ENCODE assay signal across 1 cellular context in the genomic region with DNA sequence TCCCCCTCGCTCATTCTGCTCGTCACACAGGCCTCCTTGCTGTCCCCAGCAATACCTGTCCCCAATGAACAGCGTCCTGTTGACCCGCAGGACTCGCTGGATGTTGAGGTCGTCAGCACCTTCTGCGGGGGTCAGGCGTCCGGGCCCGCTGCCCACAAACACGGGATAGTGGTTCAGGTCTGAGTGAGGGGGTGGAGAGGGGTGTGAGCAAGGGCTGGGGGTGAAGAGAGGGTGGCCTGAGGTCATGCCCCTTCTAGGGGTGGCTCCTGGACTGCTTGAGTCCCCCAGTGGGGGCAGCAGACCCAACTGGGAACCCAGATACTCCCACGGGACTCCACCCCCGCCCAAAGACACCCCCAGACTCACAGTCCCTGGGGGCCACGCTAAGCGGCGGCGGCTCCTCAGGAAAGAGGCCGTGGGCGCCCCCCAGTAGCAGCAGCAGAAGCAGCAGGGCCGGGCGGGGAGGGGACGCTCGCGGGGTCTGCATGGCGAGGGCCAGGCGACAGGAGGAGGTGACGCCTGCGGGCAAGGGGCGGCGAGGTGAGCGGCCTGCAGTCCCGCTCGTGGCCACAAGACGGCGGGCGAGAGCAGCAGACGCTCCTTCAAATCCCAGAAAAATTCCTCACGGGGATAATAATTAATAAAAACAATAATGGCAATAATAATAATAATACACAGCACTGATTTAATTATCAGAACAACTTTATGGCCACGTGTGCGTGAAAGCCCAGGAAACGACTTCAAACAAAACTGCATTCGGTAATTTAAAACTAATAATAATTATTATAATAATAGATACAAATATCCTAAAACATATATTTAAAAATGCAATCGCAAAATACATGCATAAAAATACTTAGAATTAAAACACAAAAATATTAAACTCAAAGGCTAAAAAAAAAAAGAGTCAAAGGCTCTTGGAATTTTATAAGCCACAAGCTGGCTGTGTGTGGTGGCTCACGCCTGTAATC.
TF ChIP-seq lines count a peak whose summit lies in the region.

No MANE protein-coding gene starts in this region.

TF ChIP-seq in K562, 482 proteins besides CTCF, POLR2A, EP300 and RAD21 (continued from another document and continues in another):
- TF ChIP-seq CHD7 (IDR thresholded peaks at IDR 0.05; ENCODE audit: low read depth, low read length) (no peak), CEBPG (CRISPR knock-in tag; IDR thresholded peaks at IDR 0.05) (peak; percentile 29; the same call in 1 of the 2 replicates), CEBPG (tag; conservative IDR thresholded peaks at IDR 0.05 in 1 of 2, IDR thresholded peaks at IDR 0.05 in 1 of 2) (no peak), NUFIP1 (IDR thresholded peaks at IDR 0.05; ENCODE audit: partially characterized antibody) (no peak), YY1 (IDR thresholded peaks at IDR 0.05; ENCODE audit: borderline replicate concordance in 1 of 3, control insufficient read depth in 1 of 3, extremely low read depth in 1 of 3, insufficient read depth in 3 of 3, insufficient read length in 1 of 3, insufficient replicate concordance in 2 of 3, low read depth in 1 of 3, low read length in 2 of 3) (peak in 1 of 3 experiments; percentile 0), TAF7 (tag; IDR thresholded peaks at IDR 0.05) (no peak), KDM4B (IDR thresholded peaks at IDR 0.05; ENCODE audit: borderline replicate concordance in 2 of 2, low read depth in 1 of 2) (no peak), RHOXF2B (CRISPR knock-in tag; conservative IDR thresholded peaks at IDR 0.05) (no peak), MTA2 (IDR thresholded peaks at IDR 0.05; ENCODE audit: low read depth) (no peak), RBBP5 (IDR thresholded peaks at IDR 0.05; ENCODE audit: borderline replicate concordance, insufficient read depth, low read length, poor library complexity, severe bottlenecking) (no peak), ZNF444 (CRISPR knock-in tag; IDR thresholded peaks at IDR 0.05) (no peak), SIX5 (IDR thresholded peaks at IDR 0.05; ENCODE audit: borderline replicate concordance in 1 of 2, insufficient read depth in 1 of 2, low read depth in 1 of 2, low read length in 2 of 2) (no peak), ELK3 (CRISPR knock-in tag; IDR thresholded peaks at IDR 0.05) (no peak), ZNF212 (CRISPR knock-in tag; IDR thresholded peaks at IDR 0.05) (no peak), POU5F1 (IDR thresholded peaks at IDR 0.05; ENCODE audit: borderline replicate concordance, low read depth, low read length, partially characterized antibody) (no peak), FOS (IDR thresholded peaks at IDR 0.05; ENCODE audit: extremely low read depth, insufficient read length) (no peak), GTF2F1 (IDR thresholded peaks at IDR 0.05; ENCODE audit: low read depth, low read length) (no peak), ID3 (CRISPR knock-in tag; IDR thresholded peaks at IDR 0.05) (no peak), ID3 (tag; IDR thresholded peaks at IDR 0.05) (no peak), NFYB (IDR thresholded peaks at IDR 0.05; ENCODE audit: extremely low read depth, insufficient read length) (no peak), ZKSCAN1 (IDR thresholded peaks at IDR 0.05; ENCODE audit: low read depth, low read length) (no peak), ZNF586 (CRISPR knock-in tag; conservative IDR thresholded peaks at IDR 0.05) (no peak), PRMT5 (CRISPR knock-in tag; IDR thresholded peaks at IDR 0.05) (no peak), KAT8 (IDR thresholded peaks at IDR 0.05; ENCODE audit: low read depth) (no peak), HMGXB4 (CRISPR knock-in tag; IDR thresholded peaks at IDR 0.05) (0 out of 2 replicates have a peak, but pooled peaks have one; percentile 40), BCOR (IDR thresholded peaks at IDR 0.05) (peak; percentile 20), PATZ1 (CRISPR knock-in tag; IDR thresholded peaks at IDR 0.05; ENCODE audit: borderline replicate concordance) (no peak), IRF2 (CRISPR knock-in tag; IDR thresholded peaks at IDR 0.05) (no peak), ZNF766 (CRISPR knock-in tag; conservative IDR thresholded peaks at IDR 0.05) (no peak), RBFOX2 (IDR thresholded peaks at IDR 0.05; ENCODE audit: low read depth, low read length) (0 out of 2 replicates have a peak, but pooled peaks have one; percentile 4)
- TF ChIP-seq, protein P1, sequence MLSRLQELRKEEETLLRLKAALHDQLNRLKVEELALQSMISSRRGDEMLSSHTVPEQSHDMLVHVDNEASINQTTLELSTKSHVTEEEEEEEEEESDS (CRISPR knock-in tag; IDR thresholded peaks at IDR 0.05), result no peak
- TF ChIP-seq, protein P2, sequence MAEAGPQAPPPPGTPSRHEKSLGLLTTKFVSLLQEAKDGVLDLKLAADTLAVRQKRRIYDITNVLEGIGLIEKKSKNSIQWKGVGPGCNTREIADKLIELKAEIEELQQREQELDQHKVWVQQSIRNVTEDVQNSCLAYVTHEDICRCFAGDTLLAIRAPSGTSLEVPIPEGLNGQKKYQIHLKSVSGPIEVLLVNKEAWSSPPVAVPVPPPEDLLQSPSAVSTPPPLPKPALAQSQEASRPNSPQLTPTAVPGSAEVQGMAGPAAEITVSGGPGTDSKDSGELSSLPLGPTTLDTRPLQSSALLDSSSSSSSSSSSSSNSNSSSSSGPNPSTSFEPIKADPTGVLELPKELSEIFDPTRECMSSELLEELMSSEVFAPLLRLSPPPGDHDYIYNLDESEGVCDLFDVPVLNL (CRISPR knock-in tag; IDR thresholded peaks at IDR 0.05; ENCODE audit: low read depth), result no peak
- TF ChIP-seq, protein P3, sequence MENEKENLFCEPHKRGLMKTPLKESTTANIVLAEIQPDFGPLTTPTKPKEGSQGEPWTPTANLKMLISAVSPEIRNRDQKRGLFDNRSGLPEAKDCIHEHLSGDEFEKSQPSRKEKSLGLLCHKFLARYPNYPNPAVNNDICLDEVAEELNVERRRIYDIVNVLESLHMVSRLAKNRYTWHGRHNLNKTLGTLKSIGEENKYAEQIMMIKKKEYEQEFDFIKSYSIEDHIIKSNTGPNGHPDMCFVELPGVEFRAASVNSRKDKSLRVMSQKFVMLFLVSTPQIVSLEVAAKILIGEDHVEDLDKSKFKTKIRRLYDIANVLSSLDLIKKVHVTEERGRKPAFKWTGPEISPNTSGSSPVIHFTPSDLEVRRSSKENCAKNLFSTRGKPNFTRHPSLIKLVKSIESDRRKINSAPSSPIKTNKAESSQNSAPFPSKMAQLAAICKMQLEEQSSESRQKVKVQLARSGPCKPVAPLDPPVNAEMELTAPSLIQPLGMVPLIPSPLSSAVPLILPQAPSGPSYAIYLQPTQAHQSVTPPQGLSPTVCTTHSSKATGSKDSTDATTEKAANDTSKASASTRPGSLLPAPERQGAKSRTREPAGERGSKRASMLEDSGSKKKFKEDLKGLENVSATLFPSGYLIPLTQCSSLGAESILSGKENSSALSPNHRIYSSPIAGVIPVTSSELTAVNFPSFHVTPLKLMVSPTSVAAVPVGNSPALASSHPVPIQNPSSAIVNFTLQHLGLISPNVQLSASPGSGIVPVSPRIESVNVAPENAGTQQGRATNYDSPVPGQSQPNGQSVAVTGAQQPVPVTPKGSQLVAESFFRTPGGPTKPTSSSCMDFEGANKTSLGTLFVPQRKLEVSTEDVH (IDR thresholded peaks at IDR 0.05; ENCODE audit: low read depth, partially characterized antibody), result no peak
